10 cellular contexts compared by ENCODE assay signal in genomic region chrX:99468993-99469392, GRCh38.
"Had no signal": no experiment of that assay in that cellular context is flagged by ENCODE, and none has a peak within 500 bp of the region (broad histone marks: within the 10 kb centered on the region; RNA-seq: fewer than 3 reads in every experiment).

No MANE protein-coding gene starts in this region.

- DNase-seq: GM23248, GOT3, H7, HCEC 1CT, HFFc6 had no signal

- H2AFZ ChIP-seq: GM23248, GM23338 had no signal

- H3K9me3 ChIP-seq: HAP-1 had no signal

- H3K4me2 ChIP-seq: GM23338 had no signal

- H3K36me3 ChIP-seq: HAP-1 had no signal

- H3K9ac ChIP-seq: GM23248 had no signal

- ATAC-seq: GM23338, HCT116 had no signal

- H3K4me3 ChIP-seq: GM23248, GM23338, HAP-1 had no signal

- H3K4me1 ChIP-seq: HAP-1 had no signal

- H3K27ac ChIP-seq: GM23248 had no signal

- FAIRE-seq: H1, H54 had no signal
